ENCODE assay signal across 10 cellular contexts in the genomic region with DNA sequence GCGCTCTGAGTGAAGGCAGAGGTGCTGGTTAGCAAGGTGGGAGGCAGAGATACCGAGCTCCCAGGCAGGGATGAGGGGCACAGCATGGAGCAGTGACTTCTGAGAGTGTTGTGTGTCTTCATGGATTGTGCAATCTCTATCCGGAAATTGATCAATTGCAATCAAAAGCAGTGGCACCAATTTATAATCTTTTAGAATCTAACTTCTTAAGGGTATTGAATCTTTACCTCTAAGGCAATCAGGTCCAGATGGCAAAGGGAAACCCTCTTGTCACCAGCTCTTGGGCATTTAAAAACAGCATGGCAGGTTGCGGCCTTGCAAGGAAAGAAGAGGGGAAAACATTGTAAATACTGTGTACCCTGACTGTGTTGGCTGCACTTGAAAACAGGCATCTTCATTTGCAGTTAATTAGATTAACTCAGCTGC. TPM values are rescaled to one million over a fixed set of nuclear protein-coding genes. Genes with fewer than 3 reads are reported as not detected.
DNase-seq lines count a peak whose midpoint lies in the region; ATAC-seq, FAIRE-seq and TF ChIP-seq lines count a peak whose summit lies in the region.
"Had no signal": no experiment of that assay in that cellular context is flagged by ENCODE, and none has a peak within 500 bp of the region (broad histone marks: within the 10 kb centered on the region; RNA-seq: fewer than 3 reads in every experiment).

No MANE protein-coding gene starts in this region.

- H3K9me3 Mint-ChIP-seq in osteocyte (ENCODE audit: unreplicated experiment) = no peaks in the 10 kb centered on the region
- no peaks in the 10 kb centered on the region for H3K9me3 Mint-ChIP-seq in activated CD8-positive, alpha-beta memory T cell treated with anti-CD3 and anti-CD28 coated beads, Interleukin-2, amount 10 ng/mL, durations not matched to agents 7 days and 5 days (ENCODE audit: low read depth)
- H3K9me3 Mint-ChIP-seq: effector memory CD8-positive, alpha-beta T cell had no signal

- no peak for TF ChIP-seq POLR2A in endothelial cell of umbilical vein (IDR thresholded peaks at IDR 0.05; ENCODE audit: low read depth, low read length)

- no peak for TF ChIP-seq CTCF in A673 (conservative IDR thresholded peaks at IDR 0.05; ENCODE audit: low read depth, low read length)
- no peak for TF ChIP-seq CTCF in endothelial cell of umbilical vein (IDR thresholded peaks at IDR 0.05; ENCODE audit: extremely low read depth in 1 of 2, insufficient read depth in 1 of 2, low read depth in 1 of 2, low read length in 2 of 2)
- no peak for TF ChIP-seq CTCF in osteocyte (IDR thresholded peaks at IDR 0.05)

- TF ChIP-seq EP300 in Ishikawa (IDR thresholded peaks at IDR 0.05; ENCODE audit: borderline replicate concordance) = no peak

- H3K9ac ChIP-seq in endothelial cell of umbilical vein (replicated peaks; ENCODE audit: extremely low read depth, insufficient read depth, low read length) = no peak overlapping the region

- H3K27ac Mint-ChIP-seq in osteocyte (ENCODE audit: unreplicated experiment) = peak overlapping the region; percentile 85
- H3K27ac Mint-ChIP-seq in activated CD8-positive, alpha-beta memory T cell treated with anti-CD3 and anti-CD28 coated beads, Interleukin-2, amount 10 ng/mL, durations not matched to agents 7 days and 5 days = no peak overlapping the region
- H3K27ac Mint-ChIP-seq: effector memory CD8-positive, alpha-beta T cell had no signal

- FAIRE-seq in endothelial cell of umbilical vein (lab: Jason Lieb, UNC) = peak; percentile 15

- H3K9me1 ChIP-seq in endothelial cell of umbilical vein (replicated peaks; ENCODE audit: control insufficient read depth, extremely low read depth, insufficient read depth, low read length) = no peaks in the 10 kb centered on the region

- H3K27me3 ChIP-seq in A673 (replicated peaks; ENCODE audit: insufficient read depth, low read depth, low read length, poor library complexity) (no peaks in the 10 kb centered on the region), endothelial cell of umbilical vein (ENCODE audit: control insufficient read depth in 2 of 2, insufficient read depth in 2 of 2, low read length in 2 of 2) (peaks cover 0 to 4% of the 10 kb centered on the region in 2 experiments)

- peaks cover 56% of the 10 kb centered on the region for H3K4me1 Mint-ChIP-seq in osteocyte (ENCODE audit: unreplicated experiment)
- no peaks in the 10 kb centered on the region for H3K4me1 Mint-ChIP-seq in activated CD8-positive, alpha-beta memory T cell treated with anti-CD3 and anti-CD28 coated beads, Interleukin-2, amount 10 ng/mL, durations not matched to agents 7 days and 5 days

- H4K20me1 ChIP-seq in endothelial cell of umbilical vein (replicated peaks; ENCODE audit: control insufficient read depth, extremely low read depth, insufficient read depth, low read length) = no peaks in the 10 kb centered on the region

- H3K36me3 ChIP-seq in A673 (ENCODE audit: insufficient read depth, low read length, poor library complexity, severe bottlenecking) (no peaks in the 10 kb centered on the region), endothelial cell of umbilical vein (ENCODE audit: control insufficient read depth in 2 of 2, extremely low read depth in 1 of 2, insufficient read depth in 2 of 2, low read length in 2 of 2) (no peaks in the 10 kb centered on the region)

- peak overlapping the region; percentile 36 for H3K27ac ChIP-seq in A673 (ENCODE audit: low read depth, low read length, poor library complexity, severe bottlenecking)
- no peak overlapping the region for H3K27ac ChIP-seq in endothelial cell of umbilical vein (ENCODE audit: insufficient read depth, low read depth, low read length)
- H3K27ac ChIP-seq: C4-2B had no signal

- ATAC-seq in activated CD8-positive, alpha-beta memory T cell treated with anti-CD3 and anti-CD28 coated beads, Interleukin-2, amount 10 ng/mL, durations not matched to agents 7 days and 5 days = no peak
- ATAC-seq: effector memory CD8-positive, alpha-beta T cell had no signal

- no peaks in the 10 kb centered on the region for H3K36me3 Mint-ChIP-seq in osteocyte (ENCODE audit: unreplicated experiment)
- no peaks in the 10 kb centered on the region for H3K36me3 Mint-ChIP-seq in activated CD8-positive, alpha-beta memory T cell treated with anti-CD3 and anti-CD28 coated beads, Interleukin-2, amount 10 ng/mL, durations not matched to agents 7 days and 5 days

- CTCF ChIA-PET in A673 (lab: Charles Lee) = interaction anchor here (0.8 kb wide), 1 partner anchor 93 kb away, joined by 3 read pairs; a partner anchor contains a TSS
- CTCF ChIA-PET in endothelial cell of umbilical vein (lab: Charles Lee) = interaction anchor here (0.7 to 1.4 kb wide), 4 partner anchors 11 to 89 kb away, joined by 3 to 4 read pairs (median 3); no protein-coding TSS in a partner anchor
- CTCF ChIA-PET in activated CD8-positive, alpha-beta memory T cell treated with anti-CD3 and anti-CD28 coated beads, Interleukin-2, amount 10 ng/mL, durations not matched to agents 7 days and 5 days (lab: Charles Lee) = no interaction called here

- intact Hi-C loops in A673 (cut with micrococcal nuclease; ENCODE audit: unreplicated experiment) (no loop called here), endothelial cell of umbilical vein (cut with micrococcal nuclease) (no loop called here)

- no peak overlapping the region for H3K4me3 ChIP-seq in A673 (ENCODE audit: low read depth, low read length, poor library complexity, severe bottlenecking)
- no peak overlapping the region for H3K4me3 ChIP-seq in endothelial cell of umbilical vein (replicated peaks in 1 of 3; ENCODE audit: insufficient read depth in 1 of 3, low read depth in 1 of 3, low read length in 3 of 3)

- peak overlapping the region; percentile 48 for H3K4me3 Mint-ChIP-seq in osteocyte (ENCODE audit: unreplicated experiment)
- no peak overlapping the region for H3K4me3 Mint-ChIP-seq in activated CD8-positive, alpha-beta memory T cell treated with anti-CD3 and anti-CD28 coated beads, Interleukin-2, amount 10 ng/mL, durations not matched to agents 7 days and 5 days
- H3K4me3 Mint-ChIP-seq: effector memory CD8-positive, alpha-beta T cell had no signal

- DNase-seq in A673 (ENCODE audit: low spot score) = peak; percentile 31
- DNase-seq in endothelial cell of umbilical vein (ENCODE audit: low read depth, low spot score) = no peak
- DNase-seq in osteocyte (ENCODE audit: extremely low spot score, unreplicated experiment) = no peak
- no peak for DNase-seq in KBM-7
- no peak for DNase-seq in NCI-H524 treated with DMSO at 0.1 percent for 48 hours (lab: John Stamatoyannopoulos, UW)
- DNase-seq in NCI-H2081 treated with DMSO at 0.1 percent for 48 hours (lab: John Stamatoyannopoulos, UW) = no peak
- DNase-seq in activated CD8-positive, alpha-beta memory T cell treated with anti-CD3 and anti-CD28 coated beads, Interleukin-2, amount 10 ng/mL, durations not matched to agents 7 days and 5 days = no peak
- DNase-seq: effector memory CD8-positive, alpha-beta T cell had no signal

- in situ Hi-C loops in KBM-7 (cut with MboI; ENCODE audit: low pct_unique_long_range_greater_than_20kb, low sequenced_read_pairs) = no loop called here

- H3K79me2 ChIP-seq in endothelial cell of umbilical vein (ENCODE audit: control insufficient read depth, insufficient read depth, low read length) = no peaks in the 10 kb centered on the region

- no peak for TF ChIP-seq RAD21 in Ishikawa (IDR thresholded peaks at IDR 0.05; ENCODE audit: low read depth)

- dilution Hi-C loops in endothelial cell of umbilical vein (cut with MboI; ENCODE audit: extremely low pct_ligation_motif_present, low sequenced_read_pairs) = no loop called here

- no peak overlapping the region for H2AFZ ChIP-seq in endothelial cell of umbilical vein (ENCODE audit: low read depth, low read length)

- BruUV-seq in A673 (replicated peaks; lab: Mats Ljungman, UMichigan) (no TSS peak), endothelial cell of umbilical vein (replicated peaks; lab: Mats Ljungman, UMichigan) (no TSS peak)

- H3K4me2 ChIP-seq in endothelial cell of umbilical vein (ENCODE audit: insufficient read depth, low read length) = no peak overlapping the region

- H3K27me3 Mint-ChIP-seq in osteocyte (ENCODE audit: unreplicated experiment) = peaks cover 7% of the 10 kb centered on the region
- peaks cover 26% of the 10 kb centered on the region for H3K27me3 Mint-ChIP-seq in activated CD8-positive, alpha-beta memory T cell treated with anti-CD3 and anti-CD28 coated beads, Interleukin-2, amount 10 ng/mL, durations not matched to agents 7 days and 5 days

- H3K9me3 ChIP-seq in A673 (ENCODE audit: low read depth, low read length, poor library complexity, severe bottlenecking) = no peaks in the 10 kb centered on the region
- no peaks in the 10 kb centered on the region for H3K9me3 ChIP-seq in endothelial cell of umbilical vein (replicated peaks; ENCODE audit: control insufficient read depth, insufficient read depth, low read length)

- POLR2A ChIA-PET in A673 (lab: Charles Lee; ENCODE audit: low non-redundant PET) = no interaction called here
- POLR2A ChIA-PET in endothelial cell of umbilical vein (lab: Charles Lee) = no interaction called here

- H3K4me1 ChIP-seq in A673 (ENCODE audit: insufficient read depth, low read length, poor library complexity, severe bottlenecking) (peaks cover 16% of the 10 kb centered on the region), endothelial cell of umbilical vein (ENCODE audit: control insufficient read depth, extremely low read depth, insufficient read depth, low read length) (peaks cover 16% of the 10 kb centered on the region)

TF ChIP-seq in Ishikawa, 13 proteins besides CTCF, POLR2A, EP300 and RAD21:
- TF ChIP-seq CEBPB (IDR thresholded peaks at IDR 0.05) (0 out of 2 replicates have a peak, but pooled peaks have one; percentile 27), EGR1 (IDR thresholded peaks at IDR 0.05) (no peak)
TF ChIP-seq in Ishikawa: peak in this region for 1.

TF ChIP-seq in endothelial cell of umbilical vein, 7 proteins besides CTCF, POLR2A, EP300 and RAD21 (continues in another document):
- TF ChIP-seq EZH2 (IDR thresholded peaks at IDR 0.05; ENCODE audit: borderline replicate concordance, low read depth, low read length, severe bottlenecking) (no peak), FOS (IDR thresholded peaks at IDR 0.05; ENCODE audit: borderline replicate concordance, insufficient read depth, low read length) (no peak), GATA2 (IDR thresholded peaks at IDR 0.05; ENCODE audit: insufficient read depth, insufficient read length, low read depth, low read length) (no peak)

RNA-seq across cellular contexts. Expression of a gene that starts 58.0 kb away (rescaled TPM):
- total RNA-seq in A673 (2021) = 29.8 and 35.7 TPM in 2 replicates
- total RNA-seq in endothelial cell of umbilical vein = 49.5 and 50.2 TPM in 2 replicates
- 19.6 and 23.5 TPM in 2 replicates for polyA plus RNA-seq in endothelial cell of umbilical vein
- 12.9 and 13.3 TPM in 2 replicates for polyA plus RNA-seq in endothelial cell of umbilical vein (2011; cell fraction: cytosol; rRNA removed)
- 58.0 and 59.5 TPM in 2 replicates for polyA plus RNA-seq in endothelial cell of umbilical vein (2011; cell fraction: nucleus; rRNA removed)
- 13.4 and 15.8 TPM in 2 replicates for polyA plus RNA-seq in endothelial cell of umbilical vein (2012)
- polyA minus RNA-seq in endothelial cell of umbilical vein = 63.0 and 64.6 TPM in 2 replicates
- 10.5 TPM for polyA minus RNA-seq in endothelial cell of umbilical vein (2011; cell fraction: cytosol; rRNA and poly(A)+ RNA removed)
- polyA minus RNA-seq in endothelial cell of umbilical vein (2011; cell fraction: nucleus; rRNA and poly(A)+ RNA removed) = 98.7 and 137 TPM in 2 replicates
- total RNA-seq in osteocyte = 26.3 and 31.4 TPM in 2 replicates
- 10 to 100 TPM; 12.1 to 13.3 TPM for total RNA-seq in activated CD8-positive, alpha-beta memory T cell treated with anti-CD3 and anti-CD28 coated beads, Interleukin-2, amount 10 ng/mL, durations not matched to agents 7 days and 5 days
